8 cellular contexts compared by ENCODE assay signal in genomic region chr1:230310381-230311163, GRCh38.
DNase-seq lines count a peak whose midpoint lies in the region; ATAC-seq and TF ChIP-seq lines count a peak whose summit lies in the region.

No MANE protein-coding gene starts in this region.

- H3K27me3 ChIP-seq in kidney epithelial cell (ENCODE audit: control insufficient read depth, insufficient read depth, low read length) = peaks cover 3% of the 10 kb centered on the region

- peak overlapping the region; percentile 63 for H3K27ac ChIP-seq in caudate nucleus (ENCODE audit: low read depth, low read length)

- ATAC-seq in activated CD4-positive, CD25-positive, alpha-beta regulatory T cell treated with anti-CD3 and anti-CD28 coated beads, Interleukin-2, amount 50 U/mL, for 24 hours = peak; percentile 44 to 45
- ATAC-seq in HG03520 (IDR thresholded peaks at IDR 0.05; ENCODE audit: unreplicated experiment) = no peak

- in situ Hi-C loops in Caki2 (cut with HindIII; ENCODE audit: low pct_unique_long_range_greater_than_20kb, low sequenced_read_pairs) = no loop called here

- peak; percentile 91 for TF ChIP-seq CTCF in kidney epithelial cell (IDR thresholded peaks at IDR 0.05; ENCODE audit: insufficient read depth, low read length, poor library complexity, severe bottlenecking)

- no peak overlapping the region for H3K4me3 ChIP-seq in kidney epithelial cell (ENCODE audit: low read depth, low read length)

- no peaks in the 10 kb centered on the region for H3K36me3 ChIP-seq in kidney epithelial cell (ENCODE audit: control insufficient read depth, insufficient read depth, low read length)

- peak; percentile 58 for DNase-seq in Caki2 (ENCODE audit: low read depth)
- DNase-seq in HCEC 1CT = peak; percentile 46
- peak; percentile 89 for DNase-seq in NCI-H2196 (lab: John Stamatoyannopoulos, UW; ENCODE audit: unreplicated experiment)
- DNase-seq in caudate nucleus (lab: John Stamatoyannopoulos, UW) = peak in 58 of 61 donors; percentile 11 to 77 (median 50)
- peak; percentile 26 for DNase-seq in kidney epithelial cell (ENCODE audit: low read depth)
- DNase-seq in stimulated activated CD4-positive, alpha-beta T cell treated with anti-CD3 and anti-CD28 coated beads, Interleukin-2, amount 100 ng/mL, for 48 hours = peak; percentile 62 to 68

Comparison
In these comparisons a context has a peak if more than half of its experiments do, and no peak if none do; other contexts are left out.
1. DNase-seq: peak in every context shown above with its lines; median percentile 89 in NCI-H2196; 65 in stimulated activated CD4-positive, alpha-beta T cell treated with anti-CD3 and anti-CD28 coated beads, Interleukin-2, amount 100 ng/mL, for 48 hours; 58 in Caki2; 50 in caudate nucleus; 46 in HCEC 1CT; 26 in kidney epithelial cell.